Comparison of ENCODE assay signal across 1 cellular context in the genomic region with DNA sequence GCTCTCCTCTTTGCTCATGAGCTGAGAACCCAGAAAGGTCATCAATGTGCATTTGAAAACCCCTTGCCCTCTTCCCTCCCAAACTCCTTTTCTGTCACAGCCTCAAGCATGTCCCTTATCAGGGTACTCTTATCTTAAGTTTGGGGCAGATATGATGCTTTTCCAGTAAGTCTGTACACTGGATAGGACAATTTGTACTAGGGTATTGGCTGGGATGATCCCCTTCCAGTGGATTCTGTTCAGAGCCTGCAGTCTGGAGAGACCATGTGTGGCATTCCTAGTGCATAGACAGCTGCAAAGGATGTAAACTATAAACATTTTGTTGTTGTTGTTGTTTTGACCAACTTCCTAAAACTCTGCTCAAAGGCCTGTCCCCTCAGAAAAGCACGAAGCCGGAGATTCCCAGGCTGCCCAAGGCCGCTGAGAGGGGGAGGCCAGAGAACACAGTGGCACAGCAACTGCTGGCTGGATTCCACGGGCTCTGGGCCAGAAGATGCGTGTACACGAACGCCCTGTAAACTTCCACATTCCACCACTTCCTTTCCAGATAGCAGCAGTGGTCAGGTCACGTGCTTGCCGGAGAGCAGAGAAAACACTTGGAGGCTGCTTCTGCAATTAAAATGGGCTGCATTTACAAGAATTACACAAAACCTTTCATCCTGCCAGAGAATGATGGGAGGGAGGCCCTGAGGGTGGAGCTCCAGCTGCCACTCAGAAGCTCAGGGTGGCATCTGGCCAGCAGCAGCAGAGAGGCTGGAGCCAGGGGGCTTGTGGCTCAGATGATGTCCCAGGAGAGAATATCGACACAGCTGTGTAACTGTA.
TF ChIP-seq lines count a peak whose summit lies in the region.

No MANE protein-coding gene starts in this region.

TF ChIP-seq in HEK293, 187 proteins besides CTCF, POLR2A, EP300 and RAD21 (continued from another document and continues in another):
- TF ChIP-seq, protein P1, sequence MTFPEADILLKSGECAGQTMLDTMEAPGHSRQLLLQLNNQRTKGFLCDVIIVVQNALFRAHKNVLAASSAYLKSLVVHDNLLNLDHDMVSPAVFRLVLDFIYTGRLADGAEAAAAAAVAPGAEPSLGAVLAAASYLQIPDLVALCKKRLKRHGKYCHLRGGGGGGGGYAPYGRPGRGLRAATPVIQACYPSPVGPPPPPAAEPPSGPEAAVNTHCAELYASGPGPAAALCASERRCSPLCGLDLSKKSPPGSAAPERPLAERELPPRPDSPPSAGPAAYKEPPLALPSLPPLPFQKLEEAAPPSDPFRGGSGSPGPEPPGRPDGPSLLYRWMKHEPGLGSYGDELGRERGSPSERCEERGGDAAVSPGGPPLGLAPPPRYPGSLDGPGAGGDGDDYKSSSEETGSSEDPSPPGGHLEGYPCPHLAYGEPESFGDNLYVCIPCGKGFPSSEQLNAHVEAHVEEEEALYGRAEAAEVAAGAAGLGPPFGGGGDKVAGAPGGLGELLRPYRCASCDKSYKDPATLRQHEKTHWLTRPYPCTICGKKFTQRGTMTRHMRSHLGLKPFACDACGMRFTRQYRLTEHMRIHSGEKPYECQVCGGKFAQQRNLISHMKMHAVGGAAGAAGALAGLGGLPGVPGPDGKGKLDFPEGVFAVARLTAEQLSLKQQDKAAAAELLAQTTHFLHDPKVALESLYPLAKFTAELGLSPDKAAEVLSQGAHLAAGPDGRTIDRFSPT (tag by site-specific recombination; IDR thresholded peaks at IDR 0.05): no peak
- TF ChIP-seq ZNF473 (tag by site-specific recombination; IDR thresholded peaks at IDR 0.05): no peak
- peak; percentile 82 for TF ChIP-seq FEZF1 (tag by site-specific recombination; IDR thresholded peaks at IDR 0.05)
- peak; percentile 93 for TF ChIP-seq ZNF341 (tag by site-specific recombination; IDR thresholded peaks at IDR 0.05; ENCODE audit: low read depth)
- no peak for TF ChIP-seq ZNF529 (tag by site-specific recombination; IDR thresholded peaks at IDR 0.05; ENCODE audit: insufficient replicate concordance)
- TF ChIP-seq ZNF133 (tag by site-specific recombination; IDR thresholded peaks at IDR 0.05): no peak
- TF ChIP-seq ZNF155 (tag by site-specific recombination; IDR thresholded peaks at IDR 0.05): no peak
- TF ChIP-seq, protein P2, sequence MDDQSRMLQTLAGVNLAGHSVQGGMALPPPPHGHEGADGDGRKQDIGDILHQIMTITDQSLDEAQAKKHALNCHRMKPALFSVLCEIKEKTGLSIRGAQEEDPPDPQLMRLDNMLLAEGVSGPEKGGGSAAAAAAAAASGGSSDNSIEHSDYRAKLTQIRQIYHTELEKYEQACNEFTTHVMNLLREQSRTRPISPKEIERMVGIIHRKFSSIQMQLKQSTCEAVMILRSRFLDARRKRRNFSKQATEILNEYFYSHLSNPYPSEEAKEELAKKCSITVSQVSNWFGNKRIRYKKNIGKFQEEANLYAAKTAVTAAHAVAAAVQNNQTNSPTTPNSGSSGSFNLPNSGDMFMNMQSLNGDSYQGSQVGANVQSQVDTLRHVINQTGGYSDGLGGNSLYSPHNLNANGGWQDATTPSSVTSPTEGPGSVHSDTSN (CRISPR knock-in tag; IDR thresholded peaks at IDR 0.05): no peak
- TF ChIP-seq, protein P3, sequence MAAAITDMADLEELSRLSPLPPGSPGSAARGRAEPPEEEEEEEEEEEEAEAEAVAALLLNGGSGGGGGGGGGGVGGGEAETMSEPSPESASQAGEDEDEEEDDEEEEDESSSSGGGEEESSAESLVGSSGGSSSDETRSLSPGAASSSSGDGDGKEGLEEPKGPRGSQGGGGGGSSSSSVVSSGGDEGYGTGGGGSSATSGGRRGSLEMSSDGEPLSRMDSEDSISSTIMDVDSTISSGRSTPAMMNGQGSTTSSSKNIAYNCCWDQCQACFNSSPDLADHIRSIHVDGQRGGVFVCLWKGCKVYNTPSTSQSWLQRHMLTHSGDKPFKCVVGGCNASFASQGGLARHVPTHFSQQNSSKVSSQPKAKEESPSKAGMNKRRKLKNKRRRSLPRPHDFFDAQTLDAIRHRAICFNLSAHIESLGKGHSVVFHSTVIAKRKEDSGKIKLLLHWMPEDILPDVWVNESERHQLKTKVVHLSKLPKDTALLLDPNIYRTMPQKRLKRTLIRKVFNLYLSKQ (tag by site-specific recombination; IDR thresholded peaks at IDR 0.05; ENCODE audit: borderline replicate concordance): no peak
- no peak for TF ChIP-seq ZNF837 (tag by site-specific recombination; IDR thresholded peaks at IDR 0.05)
- TF ChIP-seq MZF1 (tag by site-specific recombination; IDR thresholded peaks at IDR 0.05; ENCODE audit: borderline replicate concordance): peak; percentile 60; the same call in 1 of the 2 replicates
- TF ChIP-seq, protein P4, sequence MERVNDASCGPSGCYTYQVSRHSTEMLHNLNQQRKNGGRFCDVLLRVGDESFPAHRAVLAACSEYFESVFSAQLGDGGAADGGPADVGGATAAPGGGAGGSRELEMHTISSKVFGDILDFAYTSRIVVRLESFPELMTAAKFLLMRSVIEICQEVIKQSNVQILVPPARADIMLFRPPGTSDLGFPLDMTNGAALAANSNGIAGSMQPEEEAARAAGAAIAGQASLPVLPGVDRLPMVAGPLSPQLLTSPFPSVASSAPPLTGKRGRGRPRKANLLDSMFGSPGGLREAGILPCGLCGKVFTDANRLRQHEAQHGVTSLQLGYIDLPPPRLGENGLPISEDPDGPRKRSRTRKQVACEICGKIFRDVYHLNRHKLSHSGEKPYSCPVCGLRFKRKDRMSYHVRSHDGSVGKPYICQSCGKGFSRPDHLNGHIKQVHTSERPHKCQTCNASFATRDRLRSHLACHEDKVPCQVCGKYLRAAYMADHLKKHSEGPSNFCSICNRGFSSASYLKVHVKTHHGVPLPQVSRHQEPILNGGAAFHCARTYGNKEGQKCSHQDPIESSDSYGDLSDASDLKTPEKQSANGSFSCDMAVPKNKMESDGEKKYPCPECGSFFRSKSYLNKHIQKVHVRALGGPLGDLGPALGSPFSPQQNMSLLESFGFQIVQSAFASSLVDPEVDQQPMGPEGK (tag by site-specific recombination; IDR thresholded peaks at IDR 0.05): no peak
- TF ChIP-seq ZNF660 (tag by site-specific recombination; IDR thresholded peaks at IDR 0.05): peak; percentile 73; the same call in 1 of the 2 replicates
- TF ChIP-seq ZNF394 (tag by site-specific recombination; IDR thresholded peaks at IDR 0.05; ENCODE audit: borderline replicate concordance): peak; percentile 31; the same call in 1 of the 2 replicates
- peak; percentile 72 for TF ChIP-seq ZBTB8A (tag by site-specific recombination; IDR thresholded peaks at IDR 0.05)
- TF ChIP-seq HOXD13 (CRISPR knock-in tag; IDR thresholded peaks at IDR 0.05; ENCODE audit: borderline replicate concordance): peak; percentile 62; the same call in 1 of the 2 replicates
- TF ChIP-seq ZNF138 (tag by site-specific recombination; IDR thresholded peaks at IDR 0.05; ENCODE audit: borderline replicate concordance): no peak
- TF ChIP-seq, protein P5, sequence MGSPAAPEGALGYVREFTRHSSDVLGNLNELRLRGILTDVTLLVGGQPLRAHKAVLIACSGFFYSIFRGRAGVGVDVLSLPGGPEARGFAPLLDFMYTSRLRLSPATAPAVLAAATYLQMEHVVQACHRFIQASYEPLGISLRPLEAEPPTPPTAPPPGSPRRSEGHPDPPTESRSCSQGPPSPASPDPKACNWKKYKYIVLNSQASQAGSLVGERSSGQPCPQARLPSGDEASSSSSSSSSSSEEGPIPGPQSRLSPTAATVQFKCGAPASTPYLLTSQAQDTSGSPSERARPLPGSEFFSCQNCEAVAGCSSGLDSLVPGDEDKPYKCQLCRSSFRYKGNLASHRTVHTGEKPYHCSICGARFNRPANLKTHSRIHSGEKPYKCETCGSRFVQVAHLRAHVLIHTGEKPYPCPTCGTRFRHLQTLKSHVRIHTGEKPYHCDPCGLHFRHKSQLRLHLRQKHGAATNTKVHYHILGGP (tag by site-specific recombination; IDR thresholded peaks at IDR 0.05): no peak
- TF ChIP-seq ZIC2 (tag by site-specific recombination; IDR thresholded peaks at IDR 0.05): peak; percentile 33; the same call in 1 of the 2 replicates
- TF ChIP-seq ZBTB20 (tag by site-specific recombination; IDR thresholded peaks at IDR 0.05): no peak
- no peak for TF ChIP-seq ZNF266 (tag by site-specific recombination; IDR thresholded peaks at IDR 0.05; ENCODE audit: low read depth)
- TF ChIP-seq, protein P6, sequence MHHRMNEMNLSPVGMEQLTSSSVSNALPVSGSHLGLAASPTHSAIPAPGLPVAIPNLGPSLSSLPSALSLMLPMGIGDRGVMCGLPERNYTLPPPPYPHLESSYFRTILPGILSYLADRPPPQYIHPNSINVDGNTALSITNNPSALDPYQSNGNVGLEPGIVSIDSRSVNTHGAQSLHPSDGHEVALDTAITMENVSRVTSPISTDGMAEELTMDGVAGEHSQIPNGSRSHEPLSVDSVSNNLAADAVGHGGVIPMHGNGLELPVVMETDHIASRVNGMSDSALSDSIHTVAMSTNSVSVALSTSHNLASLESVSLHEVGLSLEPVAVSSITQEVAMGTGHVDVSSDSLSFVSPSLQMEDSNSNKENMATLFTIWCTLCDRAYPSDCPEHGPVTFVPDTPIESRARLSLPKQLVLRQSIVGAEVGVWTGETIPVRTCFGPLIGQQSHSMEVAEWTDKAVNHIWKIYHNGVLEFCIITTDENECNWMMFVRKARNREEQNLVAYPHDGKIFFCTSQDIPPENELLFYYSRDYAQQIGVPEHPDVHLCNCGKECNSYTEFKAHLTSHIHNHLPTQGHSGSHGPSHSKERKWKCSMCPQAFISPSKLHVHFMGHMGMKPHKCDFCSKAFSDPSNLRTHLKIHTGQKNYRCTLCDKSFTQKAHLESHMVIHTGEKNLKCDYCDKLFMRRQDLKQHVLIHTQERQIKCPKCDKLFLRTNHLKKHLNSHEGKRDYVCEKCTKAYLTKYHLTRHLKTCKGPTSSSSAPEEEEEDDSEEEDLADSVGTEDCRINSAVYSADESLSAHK (tag by site-specific recombination; IDR thresholded peaks at IDR 0.05): peak; percentile 63
- TF ChIP-seq, protein P7, sequence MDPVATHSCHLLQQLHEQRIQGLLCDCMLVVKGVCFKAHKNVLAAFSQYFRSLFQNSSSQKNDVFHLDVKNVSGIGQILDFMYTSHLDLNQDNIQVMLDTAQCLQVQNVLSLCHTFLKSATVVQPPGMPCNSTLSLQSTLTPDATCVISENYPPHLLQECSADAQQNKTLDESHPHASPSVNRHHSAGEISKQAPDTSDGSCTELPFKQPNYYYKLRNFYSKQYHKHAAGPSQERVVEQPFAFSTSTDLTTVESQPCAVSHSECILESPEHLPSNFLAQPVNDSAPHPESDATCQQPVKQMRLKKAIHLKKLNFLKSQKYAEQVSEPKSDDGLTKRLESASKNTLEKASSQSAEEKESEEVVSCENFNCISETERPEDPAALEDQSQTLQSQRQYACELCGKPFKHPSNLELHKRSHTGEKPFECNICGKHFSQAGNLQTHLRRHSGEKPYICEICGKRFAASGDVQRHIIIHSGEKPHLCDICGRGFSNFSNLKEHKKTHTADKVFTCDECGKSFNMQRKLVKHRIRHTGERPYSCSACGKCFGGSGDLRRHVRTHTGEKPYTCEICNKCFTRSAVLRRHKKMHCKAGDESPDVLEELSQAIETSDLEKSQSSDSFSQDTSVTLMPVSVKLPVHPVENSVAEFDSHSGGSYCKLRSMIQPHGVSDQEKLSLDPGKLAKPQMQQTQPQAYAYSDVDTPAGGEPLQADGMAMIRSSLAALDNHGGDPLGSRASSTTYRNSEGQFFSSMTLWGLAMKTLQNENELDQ (tag by site-specific recombination; IDR thresholded peaks at IDR 0.05; ENCODE audit: low read depth): no peak
- TF ChIP-seq REPIN1 (tag by site-specific recombination; IDR thresholded peaks at IDR 0.05; ENCODE audit: low read depth): no peak
- TF ChIP-seq, protein P8, sequence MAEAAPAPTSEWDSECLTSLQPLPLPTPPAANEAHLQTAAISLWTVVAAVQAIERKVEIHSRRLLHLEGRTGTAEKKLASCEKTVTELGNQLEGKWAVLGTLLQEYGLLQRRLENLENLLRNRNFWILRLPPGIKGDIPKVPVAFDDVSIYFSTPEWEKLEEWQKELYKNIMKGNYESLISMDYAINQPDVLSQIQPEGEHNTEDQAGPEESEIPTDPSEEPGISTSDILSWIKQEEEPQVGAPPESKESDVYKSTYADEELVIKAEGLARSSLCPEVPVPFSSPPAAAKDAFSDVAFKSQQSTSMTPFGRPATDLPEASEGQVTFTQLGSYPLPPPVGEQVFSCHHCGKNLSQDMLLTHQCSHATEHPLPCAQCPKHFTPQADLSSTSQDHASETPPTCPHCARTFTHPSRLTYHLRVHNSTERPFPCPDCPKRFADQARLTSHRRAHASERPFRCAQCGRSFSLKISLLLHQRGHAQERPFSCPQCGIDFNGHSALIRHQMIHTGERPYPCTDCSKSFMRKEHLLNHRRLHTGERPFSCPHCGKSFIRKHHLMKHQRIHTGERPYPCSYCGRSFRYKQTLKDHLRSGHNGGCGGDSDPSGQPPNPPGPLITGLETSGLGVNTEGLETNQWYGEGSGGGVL (tag by site-specific recombination; IDR thresholded peaks at IDR 0.05): peak; percentile 50
- TF ChIP-seq ZNF585B (tag by site-specific recombination; IDR thresholded peaks at IDR 0.05): no peak
- peak; percentile 57; the same call in 1 of the 2 replicates for TF ChIP-seq ZNF561 (tag by site-specific recombination; IDR thresholded peaks at IDR 0.05; ENCODE audit: borderline replicate concordance)
- no peak for TF ChIP-seq ZNF146 (tag by site-specific recombination; IDR thresholded peaks at IDR 0.05)
- TF ChIP-seq, protein P9, sequence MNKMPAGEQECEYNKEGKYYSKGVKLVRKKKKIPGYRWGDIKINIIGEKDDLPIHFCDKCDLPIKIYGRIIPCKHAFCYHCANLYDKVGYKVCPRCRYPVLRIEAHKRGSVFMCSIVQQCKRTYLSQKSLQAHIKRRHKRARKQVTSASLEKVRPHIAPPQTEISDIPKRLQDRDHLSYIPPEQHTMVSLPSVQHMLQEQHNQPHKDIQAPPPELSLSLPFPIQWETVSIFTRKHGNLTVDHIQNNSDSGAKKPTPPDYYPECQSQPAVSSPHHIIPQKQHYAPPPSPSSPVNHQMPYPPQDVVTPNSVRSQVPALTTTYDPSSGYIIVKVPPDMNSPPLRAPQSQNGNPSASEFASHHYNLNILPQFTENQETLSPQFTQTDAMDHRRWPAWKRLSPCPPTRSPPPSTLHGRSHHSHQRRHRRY (tag by site-specific recombination; IDR thresholded peaks at IDR 0.05): no peak
- TF ChIP-seq ZNF791 (tag by site-specific recombination; IDR thresholded peaks at IDR 0.05): no peak
- TF ChIP-seq ZNF530 (tag by site-specific recombination; IDR thresholded peaks at IDR 0.05; ENCODE audit: low read depth): no peak
- TF ChIP-seq BCL11B (tag by site-specific recombination; IDR thresholded peaks at IDR 0.05; ENCODE audit: low read depth): no peak
- 0 out of 2 replicates have a peak, but pooled peaks have one; percentile 54 for TF ChIP-seq ZNF366 (tag by site-specific recombination; conservative IDR thresholded peaks at IDR 0.05)
- no peak for TF ChIP-seq ZNF571 (tag by site-specific recombination; IDR thresholded peaks at IDR 0.05)
- no peak for TF ChIP-seq ZNF221 (tag by site-specific recombination; IDR thresholded peaks at IDR 0.05; ENCODE audit: borderline replicate concordance)
- no peak for TF ChIP-seq ZNF404 (tag by site-specific recombination; IDR thresholded peaks at IDR 0.05)
- TF ChIP-seq ZNF544 (tag by site-specific recombination; IDR thresholded peaks at IDR 0.05): no peak
- no peak for TF ChIP-seq ZSCAN30 (tag by site-specific recombination; IDR thresholded peaks at IDR 0.05)
- peak; percentile 80; the same call in 1 of the 2 replicates for TF ChIP-seq ZEB2 (tag by site-specific recombination; IDR thresholded peaks at IDR 0.05)
